11 cellular contexts compared by ENCODE assay signal in the genomic region with DNA sequence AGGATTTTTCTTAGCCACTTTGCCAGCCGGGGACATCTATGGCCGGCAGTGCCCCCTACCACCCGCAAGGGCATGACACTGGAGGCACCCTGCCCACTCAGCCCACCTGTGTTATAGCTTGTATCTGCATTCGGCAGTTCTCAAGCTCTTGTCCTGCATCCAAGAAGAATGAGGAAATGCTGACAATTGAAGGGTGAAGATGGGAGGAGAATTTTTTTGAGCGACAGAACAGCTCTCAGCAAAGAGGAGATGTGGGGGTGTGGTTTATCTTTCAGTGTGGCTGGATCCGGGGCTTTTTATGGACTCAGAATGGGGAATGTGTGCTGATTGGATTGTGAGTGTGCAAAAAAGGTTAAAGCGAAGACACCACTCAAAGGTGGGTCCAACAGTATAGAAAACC.
"Had no signal": no experiment of that assay in that cellular context is flagged by ENCODE, and none has a peak within 500 bp of the region (broad histone marks: within the 10 kb centered on the region; RNA-seq: fewer than 3 reads in every experiment).

No MANE protein-coding gene starts in this region.

- H3K27ac Mint-ChIP-seq: HFFc6 had no signal

- H3K36me3 ChIP-seq: HAP-1 had no signal

- H3K27ac ChIP-seq: GM23248, KMS-11 had no signal

- H2AFZ ChIP-seq: GM23248 had no signal

- H3K4me3 Mint-ChIP-seq: HFFc6 had no signal

- H3K9me3 Mint-ChIP-seq: HFFc6 had no signal

- FAIRE-seq: H54, HTR-8/SVneo had no signal

- DNase-seq: GM23248, GOT3, HFFc6, IMR-90, Karpas-422, KBM-7 had no signal

- H3K4me1 ChIP-seq: HAP-1 had no signal

- H3K4me2 ChIP-seq: KMS-11 had no signal

- H3K9ac ChIP-seq: GM23248, KMS-11 had no signal

- ATAC-seq: HCT116 had no signal

- H3K4me3 ChIP-seq: GM23248, HAP-1 had no signal
